ENCODE assay signal across 8 cellular contexts in the genomic region with DNA sequence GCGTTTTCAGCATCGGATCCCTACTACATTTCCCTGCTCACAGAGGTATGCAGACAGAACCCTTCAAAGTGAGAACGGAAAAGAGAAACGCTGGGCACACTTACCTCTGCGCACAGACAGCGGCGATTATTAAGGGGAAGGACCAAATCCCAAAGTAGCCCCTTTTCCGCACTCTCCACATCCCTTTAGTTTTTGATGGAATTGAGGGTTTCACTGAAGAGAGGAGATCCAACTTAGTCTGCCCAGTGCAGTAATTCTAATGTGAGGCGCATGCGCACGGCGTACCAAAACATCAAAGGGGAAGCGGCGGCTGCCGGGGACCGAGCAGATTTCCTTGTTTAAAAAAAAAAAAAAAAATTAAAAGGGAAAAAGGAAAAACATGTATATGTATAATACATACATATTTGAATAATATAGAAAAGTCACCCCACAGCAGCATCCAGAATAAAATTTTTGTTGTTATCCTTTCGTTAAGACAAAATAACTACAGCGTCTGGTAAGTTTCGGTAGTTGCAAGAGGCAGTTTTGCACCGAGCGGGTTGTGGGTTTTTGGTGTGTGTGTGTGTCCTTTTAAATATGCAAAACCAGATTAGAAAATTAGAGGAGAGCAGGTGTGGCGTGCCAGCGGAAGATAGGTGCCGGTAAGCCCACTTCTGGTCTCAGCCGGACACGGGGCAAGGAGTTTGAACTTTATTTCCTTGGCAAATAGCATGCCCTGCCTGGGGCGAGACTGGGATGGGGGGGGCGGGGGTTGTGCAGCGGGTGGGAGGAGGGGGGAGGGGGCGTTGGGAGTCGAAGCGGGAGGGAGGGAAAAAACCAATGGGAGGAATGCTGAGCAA. TPM values are rescaled to one million over a fixed set of nuclear protein-coding genes. Genes with fewer than 3 reads are reported as not detected.
A peak's percentile ranks its signal among the peaks of the same experiment; 100 is the strongest.
DNase-seq lines count a peak whose midpoint lies in the region; ATAC-seq and TF ChIP-seq lines count a peak whose summit lies in the region.

A gene (minus strand): TSS at position 263 of the 839 bp plus-strand sequence. CDS start 82 bp downstream, at position 181.

- intact Hi-C loops in lower lobe of right lung (cut with DNase I): no loop called here

- H3K4me1 ChIP-seq in SJSA1 (replicated peaks): no peaks in the 10 kb centered on the region
- H3K4me1 ChIP-seq in duodenal mucosa (ENCODE audit: control insufficient read depth in 1 of 2, insufficient read depth in 2 of 2, low read length in 2 of 2): peaks cover 9 to 21% of the 10 kb centered on the region in 2 donors
- peaks cover 12% of the 10 kb centered on the region for H3K4me1 ChIP-seq in lower lobe of right lung

- ATAC-seq in GM19372 (IDR thresholded peaks at IDR 0.05; ENCODE audit: low read depth, unreplicated experiment) (peak; percentile 68), HG03432 (IDR thresholded peaks at IDR 0.05; ENCODE audit: unreplicated experiment) (peak; percentile 74), lower lobe of right lung (peak; percentile 34 to 70), esophagus mucosa (no peak)
- peak; percentile 28 for ATAC-seq in stimulated activated naive CD8-positive, alpha-beta T cell treated with anti-CD3 and anti-CD28 coated beads, Interleukin-15, amount 100 ng/mL, for 72 hours

- H3K4me3 Mint-ChIP-seq in stimulated activated naive CD8-positive, alpha-beta T cell treated with anti-CD3 and anti-CD28 coated beads, Interleukin-15, amount 100 ng/mL, for 72 hours: peak within 1 kb of the TSS; percentile 72 to 84

- H3K36me3 ChIP-seq in SJSA1: no peaks in the 10 kb centered on the region
- H3K36me3 ChIP-seq in duodenal mucosa (ENCODE audit: control insufficient read depth in 1 of 2, insufficient read depth in 2 of 2, low read length in 2 of 2): no peaks in the 10 kb centered on the region
- H3K36me3 ChIP-seq in lower lobe of right lung: no peaks in the 10 kb centered on the region

- no peak for TF ChIP-seq CTCF in lower lobe of right lung (IDR thresholded peaks at IDR 0.05)

- H3K27me3 Mint-ChIP-seq in stimulated activated naive CD8-positive, alpha-beta T cell treated with anti-CD3 and anti-CD28 coated beads, Interleukin-15, amount 100 ng/mL, for 72 hours: peaks cover 76% of the 10 kb centered on the region

- DNase-seq in DMS53 (lab: John Stamatoyannopoulos, UW) (peak; percentile 85), SJSA1 (ENCODE audit: low read depth in 1 of 2, low spot score in 2 of 2) (peak in 1 of 2 experiments; percentile 15), lower lobe of right lung (peak; percentile 58)
- DNase-seq in stimulated activated naive CD8-positive, alpha-beta T cell treated with anti-CD3 and anti-CD28 coated beads, Interleukin-15, amount 100 ng/mL, for 72 hours: no peak

- no peak within 1 kb of the TSS for H3K27ac Mint-ChIP-seq in stimulated activated naive CD8-positive, alpha-beta T cell treated with anti-CD3 and anti-CD28 coated beads, Interleukin-15, amount 100 ng/mL, for 72 hours

- peaks cover 29% of the 10 kb centered on the region for H3K4me1 Mint-ChIP-seq in stimulated activated naive CD8-positive, alpha-beta T cell treated with anti-CD3 and anti-CD28 coated beads, Interleukin-15, amount 100 ng/mL, for 72 hours

- H3K27ac ChIP-seq in SJSA1 (no peak within 1 kb of the TSS), duodenal mucosa (ENCODE audit: low read depth, low read length) (no peak within 1 kb of the TSS), lower lobe of right lung (no peak within 1 kb of the TSS)

- no peaks in the 10 kb centered on the region; the same call in 1 of the 2 replicates for H3K9me3 ChIP-seq in SJSA1 (replicated peaks)
- no peaks in the 10 kb centered on the region for H3K9me3 ChIP-seq in duodenal mucosa (ENCODE audit: control insufficient read depth in 1 of 2, low read length in 2 of 2)
- no peaks in the 10 kb centered on the region for H3K9me3 ChIP-seq in lower lobe of right lung

- H3K9me3 Mint-ChIP-seq in stimulated activated naive CD8-positive, alpha-beta T cell treated with anti-CD3 and anti-CD28 coated beads, Interleukin-15, amount 100 ng/mL, for 72 hours: peaks cover 0 to 8% of the 10 kb centered on the region in 2 donors

- 0 out of 2 replicates have a peak within 1 kb of the TSS, but pooled peaks have one; percentile 16 for H3K4me3 ChIP-seq in SJSA1
- H3K4me3 ChIP-seq in duodenal mucosa (ENCODE audit: low read depth in 1 of 2, low read length in 2 of 2): peak within 1 kb of the TSS; percentile 64 to 75
- H3K4me3 ChIP-seq in lower lobe of right lung: peak within 1 kb of the TSS; percentile 52

- H3K9ac ChIP-seq in duodenal mucosa (ENCODE audit: low read depth in 1 of 2, low read length in 2 of 2): no peak within 1 kb of the TSS

- H3K27me3 ChIP-seq in SJSA1 (replicated peaks) (peaks cover 31% of the 10 kb centered on the region), duodenal mucosa (ENCODE audit: control insufficient read depth in 1 of 2, insufficient read depth in 2 of 2, low read length in 2 of 2) (peaks cover 8 to 34% of the 10 kb centered on the region in 2 donors), lower lobe of right lung (ENCODE audit: low read depth) (peaks cover 53% of the 10 kb centered on the region)

RNA-seq across cellular contexts. Expression of the gene that starts here (rescaled TPM):
- total RNA-seq in SJSA1 (2014; rRNA removed; shearing (Covaris generic)): not detected in 2 replicates
- 0.56 TPM for total RNA-seq in lower lobe of right lung
- not detected for total RNA-seq in esophagus mucosa

Comparison
In these comparisons a context has a peak if more than half of its experiments do, and no peak if none do; other contexts are left out.
1. Peak in DNase-seq, ATAC-seq and H3K4me3 ChIP-seq in lower lobe of right lung; RNA of the gene not detected or under 1 TPM.
2. H3K4me3 ChIP-seq: peak in every context shown above with its lines; median percentile 70 in duodenal mucosa; 52 in lower lobe of right lung; 16 in SJSA1.